In the genomic region with DNA sequence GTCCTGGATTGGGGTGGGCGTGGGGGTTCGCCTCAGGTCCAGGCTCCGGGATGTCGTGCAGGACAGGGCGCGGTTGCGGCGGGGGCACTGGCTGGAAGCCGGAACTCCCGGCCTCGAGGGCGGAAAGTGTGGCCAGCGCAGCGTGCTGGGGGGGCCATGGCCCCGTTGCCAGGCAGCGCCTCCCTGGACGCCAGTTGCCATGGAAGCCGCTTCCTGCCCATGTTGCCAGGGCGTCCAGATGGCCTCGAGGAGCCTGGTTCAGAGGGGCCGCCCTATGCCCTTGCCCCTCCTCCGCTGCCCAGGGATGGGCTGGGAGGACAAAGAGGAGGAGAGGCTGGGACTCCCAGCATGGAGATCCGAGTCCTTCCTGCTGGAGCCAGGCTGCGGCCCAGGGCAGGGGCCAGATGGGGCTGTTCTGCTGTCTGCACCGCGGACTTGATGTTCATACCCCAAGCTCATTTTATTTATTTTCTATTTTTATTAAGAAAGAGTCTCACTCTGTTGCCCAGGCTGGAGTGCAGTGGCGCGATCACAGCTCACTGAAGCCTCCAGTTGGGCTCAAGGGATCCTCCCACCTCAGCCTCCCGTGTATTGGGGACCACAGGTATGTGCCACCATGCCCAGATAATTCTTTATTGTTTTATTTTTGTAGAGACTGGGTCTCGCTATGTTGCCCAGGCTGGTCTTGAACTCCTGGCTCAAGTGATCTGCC, we compare ENCODE assay signal across 1 cellular context.
A peak's percentile ranks its signal among the peaks of the same experiment; 100 is the strongest.
TF ChIP-seq lines count a peak whose summit lies in the region.

No MANE protein-coding gene starts in this region.

TF ChIP-seq in HepG2, 621 proteins besides CTCF, POLR2A, EP300 and RAD21:
- TF ChIP-seq JUNB (CRISPR knock-in tag; IDR thresholded peaks at IDR 0.05; ENCODE audit: borderline replicate concordance): no peak
- no peak for TF ChIP-seq SCMH1 (CRISPR knock-in tag; IDR thresholded peaks at IDR 0.05; ENCODE audit: borderline replicate concordance)
- TF ChIP-seq ZNF713 (CRISPR knock-in tag; IDR thresholded peaks at IDR 0.05): no peak
- TF ChIP-seq ZNF619 (CRISPR knock-in tag; IDR thresholded peaks at IDR 0.05): no peak
- TF ChIP-seq ZNF225 (CRISPR knock-in tag; IDR thresholded peaks at IDR 0.05): no peak
- peak; percentile 83 for TF ChIP-seq RFX3 (CRISPR knock-in tag; IDR thresholded peaks at IDR 0.05)
- TF ChIP-seq ZNF180 (CRISPR knock-in tag; IDR thresholded peaks at IDR 0.05; ENCODE audit: borderline replicate concordance, low read depth): no peak
- TF ChIP-seq NFKB2 (CRISPR knock-in tag; IDR thresholded peaks at IDR 0.05; ENCODE audit: borderline replicate concordance): no peak
- no peak for TF ChIP-seq MED8 (CRISPR knock-in tag; IDR thresholded peaks at IDR 0.05; ENCODE audit: insufficient replicate concordance)
- no peak for TF ChIP-seq HIVEP1 (CRISPR knock-in tag; IDR thresholded peaks at IDR 0.05)
- no peak for TF ChIP-seq FOXA1 (IDR thresholded peaks at IDR 0.05)
- TF ChIP-seq FOXA1 (CRISPR knock-in tag; IDR thresholded peaks at IDR 0.05): no peak
- TF ChIP-seq ZNF292 (CRISPR knock-in tag; IDR thresholded peaks at IDR 0.05; ENCODE audit: borderline replicate concordance, low read depth): no peak
- no peak for TF ChIP-seq ZSCAN12 (CRISPR knock-in tag; IDR thresholded peaks at IDR 0.05)
- TF ChIP-seq BCL6 (CRISPR knock-in tag; IDR thresholded peaks at IDR 0.05): no peak
- no peak for TF ChIP-seq ARNTL (CRISPR knock-in tag; IDR thresholded peaks at IDR 0.05)
- TF ChIP-seq RFX1 (IDR thresholded peaks at IDR 0.05): peak; percentile 68
- no peak for TF ChIP-seq KLF16 (CRISPR knock-in tag; IDR thresholded peaks at IDR 0.05)
- no peak for TF ChIP-seq ETV5 (CRISPR knock-in tag; IDR thresholded peaks at IDR 0.05; ENCODE audit: borderline replicate concordance)
- TF ChIP-seq IRF2 (CRISPR knock-in tag; IDR thresholded peaks at IDR 0.05): no peak
- no peak for TF ChIP-seq MNT (IDR thresholded peaks at IDR 0.05)
- TF ChIP-seq, protein P1, sequence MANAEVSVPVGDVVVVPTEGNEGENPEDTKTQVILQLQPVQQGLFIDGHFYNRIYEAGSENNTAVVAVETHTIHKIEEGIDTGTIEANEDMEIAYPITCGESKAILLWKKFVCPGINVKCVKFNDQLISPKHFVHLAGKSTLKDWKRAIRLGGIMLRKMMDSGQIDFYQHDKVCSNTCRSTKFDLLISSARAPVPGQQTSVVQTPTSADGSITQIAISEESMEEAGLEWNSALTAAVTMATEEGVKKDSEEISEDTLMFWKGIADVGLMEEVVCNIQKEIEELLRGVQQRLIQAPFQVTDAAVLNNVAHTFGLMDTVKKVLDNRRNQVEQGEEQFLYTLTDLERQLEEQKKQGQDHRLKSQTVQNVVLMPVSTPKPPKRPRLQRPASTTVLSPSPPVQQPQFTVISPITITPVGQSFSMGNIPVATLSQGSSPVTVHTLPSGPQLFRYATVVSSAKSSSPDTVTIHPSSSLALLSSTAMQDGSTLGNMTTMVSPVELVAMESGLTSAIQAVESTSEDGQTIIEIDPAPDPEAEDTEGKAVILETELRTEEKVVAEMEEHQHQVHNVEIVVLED (CRISPR knock-in tag; IDR thresholded peaks at IDR 0.05; ENCODE audit: borderline replicate concordance): no peak
- no peak for TF ChIP-seq ZGPAT (CRISPR knock-in tag; IDR thresholded peaks at IDR 0.05)
- TF ChIP-seq ZBTB7A (CRISPR knock-in tag; IDR thresholded peaks at IDR 0.05): no peak
- TF ChIP-seq ZNF687 (CRISPR knock-in tag; IDR thresholded peaks at IDR 0.05): 0 out of 2 replicates have a peak, but pooled peaks have one; percentile 7
- peak; percentile 69 for TF ChIP-seq SAP130 (CRISPR knock-in tag; IDR thresholded peaks at IDR 0.05; ENCODE audit: low read depth)
- TF ChIP-seq GABPB1 (CRISPR knock-in tag; IDR thresholded peaks at IDR 0.05): peak; percentile 66; the same call in 1 of the 2 replicates
- peak; percentile 86; the same call in 2 of the 3 replicates for TF ChIP-seq MXI1 (IDR thresholded peaks at IDR 0.05; ENCODE audit: borderline replicate concordance, low read depth, low read length)
